ENCODE assay signal across 16 cellular contexts in the genomic region with DNA sequence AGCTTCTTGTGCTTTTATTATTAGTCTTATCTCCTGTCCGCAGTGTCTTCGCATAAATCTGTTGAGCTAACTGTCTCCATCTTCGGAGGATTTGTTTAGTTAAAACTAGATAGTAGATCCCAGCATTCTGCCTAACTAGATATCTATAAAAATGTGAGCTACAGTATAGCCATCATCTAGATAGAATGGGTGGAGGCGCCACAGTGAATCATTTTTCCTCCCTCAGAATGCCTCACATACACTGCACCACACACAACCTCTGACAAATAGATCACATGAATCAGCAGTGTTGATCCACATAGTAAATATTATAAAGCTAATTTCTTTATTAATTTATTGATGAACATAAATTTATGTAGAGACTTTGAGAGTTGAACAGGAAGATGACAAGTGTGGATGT.
A peak's percentile ranks its signal among the peaks of the same experiment; 100 is the strongest.
DNase-seq lines count a peak whose midpoint lies in the region; ATAC-seq and TF ChIP-seq lines count a peak whose summit lies in the region.
"Had no signal": no experiment of that assay in that cellular context is flagged by ENCODE, and none has a peak within 500 bp of the region (broad histone marks: within the 10 kb centered on the region; RNA-seq: fewer than 3 reads in every experiment).

No MANE protein-coding gene starts in this region.

- H3K27me3 Mint-ChIP-seq in immature natural killer cell (ENCODE audit: low read depth in 3 of 3) = peaks cover 0 to 8% (median 4%) of the 10 kb centered on the region in 3 donors

- peaks cover 5% of the 10 kb centered on the region; the same call in 1 of the 2 replicates for H3K4me1 ChIP-seq in GM23248 (ENCODE audit: insufficient read depth)
- H3K4me1 ChIP-seq: BE2C, HAP-1 had no signal

- H3K9ac ChIP-seq in GM23248 = no peak overlapping the region

- H3K36me3 Mint-ChIP-seq in immature natural killer cell = no peaks in the 10 kb centered on the region
- H3K36me3 Mint-ChIP-seq: CD4-positive, alpha-beta memory T cell; IgD-negative memory B cell had no signal

- H3K4me1 Mint-ChIP-seq in immature natural killer cell = no peaks in the 10 kb centered on the region
- H3K4me1 Mint-ChIP-seq: CD4-positive, alpha-beta memory T cell had no signal

- no peak overlapping the region for H3K4me3 ChIP-seq in GM23248
- no peak overlapping the region for H3K4me3 ChIP-seq in foreskin fibroblast (ENCODE audit: low read depth in 1 of 2, low read length in 2 of 2)
- H3K4me3 ChIP-seq: HAP-1 had no signal

- ATAC-seq in GM21515 (IDR thresholded peaks at IDR 0.05; ENCODE audit: unreplicated experiment) (no peak), HG02885 (IDR thresholded peaks at IDR 0.05; ENCODE audit: poor library complexity, unreplicated experiment) (no peak), GM21360 (IDR thresholded peaks at IDR 0.05; ENCODE audit: unreplicated experiment) (no peak)

- DNase-seq in GM23248 (peak; percentile 52), amniotic epithelial cell (ENCODE audit: low read depth) (peak; percentile 85), foreskin fibroblast (peak; percentile 26 to 68), immature natural killer cell (no peak)
- DNase-seq: BE2C; CD4-positive, alpha-beta memory T cell; COR-L47; DMS153; DMS79 treated with DMSO at 0.1 percent for 48 hours; KG1 had no signal

- H3F3A ChIP-seq in GM23248 (ENCODE audit: insufficient read depth) = no peaks in the 10 kb centered on the region

- no peak overlapping the region for H3K4me3 Mint-ChIP-seq in immature natural killer cell
- H3K4me3 Mint-ChIP-seq: CD4-positive, alpha-beta memory T cell; IgD-negative memory B cell had no signal

- no peak overlapping the region for H3K27ac Mint-ChIP-seq in immature natural killer cell
- H3K27ac Mint-ChIP-seq: CD4-positive, alpha-beta memory T cell; IgD-negative memory B cell had no signal

- H4K20me1 ChIP-seq in GM23248 (ENCODE audit: insufficient read depth) = no peaks in the 10 kb centered on the region

- no peaks in the 10 kb centered on the region for H3K9me2 ChIP-seq in GM23248 (ENCODE audit: insufficient read depth)

- no peaks in the 10 kb centered on the region for H3K79me2 ChIP-seq in GM23248 (ENCODE audit: insufficient read depth)

- H3K36me3 ChIP-seq in GM23248 (ENCODE audit: low read depth) = no peaks in the 10 kb centered on the region
- H3K36me3 ChIP-seq: BE2C, HAP-1 had no signal

- no peak overlapping the region for H3K4me2 ChIP-seq in GM23248 (ENCODE audit: unreplicated experiment)

- 92 to 96% methylated on average over 4 of the region's 4 CpGs for WGBS in GM23248 (ENCODE audit: low coverage in 1 of 2, low lambda C conversion rate in 2 of 2, missing lambda C conversion rate in 2 of 2), 2 experiments

- in situ Hi-C loops in GM23248 (cut with MboI) = no loop called here

- TF ChIP-seq CTCF in foreskin fibroblast (IDR thresholded peaks at IDR 0.05; ENCODE audit: low read depth, low read length) = no peak

- no peak overlapping the region for H3K27ac ChIP-seq in GM23248
- H3K27ac ChIP-seq: C4-2B had no signal

- no peaks in the 10 kb centered on the region for H3K9me3 ChIP-seq in GM23248 (ENCODE audit: low read depth)
- H3K9me3 ChIP-seq: BE2C, HAP-1 had no signal

- peaks cover 0 to 1% (median 0%) of the 10 kb centered on the region in 6 donors for H3K9me3 Mint-ChIP-seq in immature natural killer cell

- no peaks in the 10 kb centered on the region for H3K27me3 ChIP-seq in GM23248 (replicated peaks; ENCODE audit: insufficient read depth)
- H3K27me3 ChIP-seq: BE2C had no signal

- no peak overlapping the region for H2AFZ ChIP-seq in GM23248

Comparison
In these comparisons a context has a peak if more than half of its experiments do, and no peak if none do; other contexts are left out.
1. DNase-seq: peak in GM23248 (single experiment), amniotic epithelial cell (single experiment) and foreskin fibroblast (2 of 2); none in immature natural killer cell (0 of 3).